Comparison of ENCODE assay signal across 13 cellular contexts in the genomic region with DNA sequence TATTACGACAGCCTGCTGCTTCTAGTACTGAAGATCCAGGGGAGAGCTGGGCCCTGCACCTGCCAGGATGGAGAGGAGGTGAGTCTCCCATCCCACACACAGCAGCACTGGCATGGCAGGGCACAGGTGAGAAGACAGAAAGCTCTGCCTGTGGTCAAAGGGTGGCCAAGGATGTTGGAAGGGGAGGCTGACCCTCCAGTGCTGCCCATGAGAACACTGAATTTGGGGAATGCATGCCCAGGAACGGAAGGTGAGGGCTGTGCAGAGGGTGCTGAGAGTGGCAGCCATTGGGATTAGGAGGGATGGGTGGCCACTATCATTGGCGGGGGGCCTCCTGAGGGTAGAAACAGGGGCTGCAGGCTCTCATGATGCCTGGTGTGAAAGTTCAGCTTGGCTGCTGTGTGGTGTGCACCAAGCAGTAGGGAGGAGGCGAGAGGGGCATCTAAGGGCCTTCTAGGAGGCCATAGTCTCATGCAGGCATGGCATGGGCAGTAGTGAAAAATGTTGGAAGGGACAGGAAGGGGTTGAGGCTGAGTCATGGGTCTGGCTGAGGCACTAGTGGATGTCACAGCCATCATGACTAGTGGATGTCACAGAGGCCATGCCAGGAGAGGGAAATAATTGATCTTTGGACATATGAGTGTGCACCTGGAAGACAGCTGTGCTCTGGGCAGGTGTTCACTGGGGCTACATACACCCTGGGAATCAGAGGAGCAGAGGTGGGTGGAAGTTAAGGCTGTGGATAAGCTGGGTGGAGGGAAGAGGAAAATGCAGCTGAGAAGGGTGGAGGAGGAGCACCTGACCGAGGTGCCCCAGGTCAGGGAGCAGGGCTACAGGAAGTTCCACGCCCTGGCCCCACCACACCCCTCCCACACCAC. TPM values are rescaled to one million over a fixed set of nuclear protein-coding genes. Genes with fewer than 3 reads are reported as not detected.
A peak's percentile ranks its signal among the peaks of the same experiment; 100 is the strongest.
DNase-seq lines count a peak whose midpoint lies in the region; ATAC-seq, FAIRE-seq and TF ChIP-seq lines count a peak whose summit lies in the region.
"Had no signal": no experiment of that assay in that cellular context is flagged by ENCODE, and none has a peak within 500 bp of the region (broad histone marks: within the 10 kb centered on the region; RNA-seq: fewer than 3 reads in every experiment).

No MANE protein-coding gene starts in this region.

- H3K18ac ChIP-seq in H1 (ENCODE audit: extremely low read depth, low read length): no peak overlapping the region

- H3K79me2 ChIP-seq in H1 (ENCODE audit: control insufficient read depth in 1 of 2, insufficient read depth in 2 of 2, low read length in 2 of 2): no peaks in the 10 kb centered on the region
- no peaks in the 10 kb centered on the region for H3K79me2 ChIP-seq in osteoblast (ENCODE audit: insufficient read depth, low read length)
- no peaks in the 10 kb centered on the region for H3K79me2 ChIP-seq in hepatocyte

- POLR2A ChIA-PET in H1 (lab: Charles Lee; ENCODE audit: partially characterized antibody): interaction anchor here (0.7 to 1.8 kb wide), 3 partner anchors 9 to 44 kb away, joined by 3 to 5 read pairs (median 3); no protein-coding TSS in a partner anchor

- H3K4me1 Mint-ChIP-seq in Calu3 (ENCODE audit: low read depth, unreplicated experiment): peaks cover 33% of the 10 kb centered on the region

- H2BK20ac ChIP-seq in H1 (ENCODE audit: low read length): no peak overlapping the region

- no peak overlapping the region for H4K5ac ChIP-seq in H1 (ENCODE audit: insufficient read length, low read depth, low read length)

- intact Hi-C loops in Calu3 (cut with micrococcal nuclease; ENCODE audit: unreplicated experiment): no loop called here

- no peak for ATAC-seq in omental fat pad (ENCODE audit: low FRiP score)
- ATAC-seq in GM21360 (IDR thresholded peaks at IDR 0.05; ENCODE audit: unreplicated experiment): no peak
- ATAC-seq: stimulated activated naive CD8-positive, alpha-beta T cell treated with anti-CD3 and anti-CD28 coated beads, Interleukin-15, Interleukin-2, amounts not matched to agents 100 U/mL and 50 U/mL, for 24 hours had no signal

- no peak overlapping the region for H3K14ac ChIP-seq in H1 (ENCODE audit: insufficient read length)

- peaks cover 9% of the 10 kb centered on the region for H3K36me3 Mint-ChIP-seq in Calu3 (ENCODE audit: insufficient read depth, unreplicated experiment)
- H3K36me3 Mint-ChIP-seq: CD14-positive monocyte had no signal

- no peaks in the 10 kb centered on the region for H3K27me3 Mint-ChIP-seq in Calu3 (ENCODE audit: unreplicated experiment)

- no peak overlapping the region for H3K4me3 ChIP-seq in H1 (ENCODE audit: extremely low read depth in 1 of 4, insufficient read depth in 2 of 4, low read depth in 3 of 4, low read length in 4 of 4)
- no peak overlapping the region for H3K4me3 ChIP-seq in osteoblast (ENCODE audit: insufficient read depth, low read length)
- H3K4me3 ChIP-seq in hepatocyte: no peak overlapping the region

- H2AK5ac ChIP-seq in H1 (ENCODE audit: low read depth, low read length): no peak overlapping the region

- no peaks in the 10 kb centered on the region for H3K9me2 ChIP-seq in hepatocyte (replicated peaks; ENCODE audit: insufficient read depth)

- no peak overlapping the region for H2BK120ac ChIP-seq in H1 (replicated peaks; ENCODE audit: low read depth, low read length)

- no peak for TF ChIP-seq POLR2A in H1 (IDR thresholded peaks at IDR 0.05; ENCODE audit: control extremely low read depth in 1 of 2, low read depth in 2 of 2, low read length in 2 of 2)

- H3K9me3 Mint-ChIP-seq in Calu3 (ENCODE audit: low read depth, unreplicated experiment): no peaks in the 10 kb centered on the region

- H3K9ac ChIP-seq in H1 (replicated peaks in 1 of 4; ENCODE audit: extremely low read depth in 1 of 4, low read depth in 3 of 4, low read length in 3 of 4): no peak overlapping the region

- no peaks in the 10 kb centered on the region for H3K36me3 ChIP-seq in H1 (ENCODE audit: control insufficient read depth in 2 of 4, insufficient read depth in 4 of 4, low read length in 3 of 4)
- no peaks in the 10 kb centered on the region for H3K36me3 ChIP-seq in osteoblast (ENCODE audit: insufficient read depth, low read length)
- no peaks in the 10 kb centered on the region for H3K36me3 ChIP-seq in hepatocyte (replicated peaks; ENCODE audit: insufficient read depth, low read depth)

- no peak overlapping the region for H4K91ac ChIP-seq in H1 (replicated peaks; ENCODE audit: insufficient read length, low read length)

- H2AFZ ChIP-seq in H1 (ENCODE audit: low read length) (no peak overlapping the region), osteoblast (ENCODE audit: low read length) (no peak overlapping the region), hepatocyte (no peak overlapping the region)

- H3K27me3 ChIP-seq in H1 (replicated peaks in 1 of 4; ENCODE audit: control insufficient read depth in 3 of 4, extremely low read depth in 1 of 4, insufficient read depth in 3 of 4, low read length in 3 of 4): peaks cover 0 to 7% (median 2%) of the 10 kb centered on the region in 4 experiments; a peak in 3 of 7 replicates
- no peaks in the 10 kb centered on the region for H3K27me3 ChIP-seq in osteoblast (ENCODE audit: insufficient read depth, low read length)
- no peaks in the 10 kb centered on the region for H3K27me3 ChIP-seq in hepatocyte

- no peak overlapping the region for H3K4me2 ChIP-seq in H1 (ENCODE audit: insufficient read depth in 1 of 2, low read depth in 2 of 2, low read length in 2 of 2)
- H3K4me2 ChIP-seq in osteoblast (ENCODE audit: insufficient read depth, low read length): no peak overlapping the region
- no peak overlapping the region for H3K4me2 ChIP-seq in hepatocyte

- H2BK5ac ChIP-seq in H1 (ENCODE audit: low read depth, low read length): no peak overlapping the region

- no peak for TF ChIP-seq RAD21 in H1 (IDR thresholded peaks at IDR 0.05 in 1 of 2, conservative IDR thresholded peaks at IDR 0.05 in 1 of 2; ENCODE audit: low read depth in 2 of 2, low read length in 2 of 2)

- H4K20me1 ChIP-seq in H1 (replicated peaks in 1 of 2; ENCODE audit: control insufficient read depth in 1 of 2, insufficient read depth in 2 of 2, low read length in 2 of 2): no peaks in the 10 kb centered on the region
- H4K20me1 ChIP-seq in osteoblast (ENCODE audit: insufficient read depth, low read length): no peaks in the 10 kb centered on the region
- no peaks in the 10 kb centered on the region for H4K20me1 ChIP-seq in hepatocyte (ENCODE audit: insufficient read depth, poor library complexity, severe bottlenecking)

- H4K8ac ChIP-seq in H1 (ENCODE audit: extremely low read depth, insufficient read depth, low read length): no peak overlapping the region; the same call in 1 of the 2 replicates

- 0 out of 2 replicates have a peak overlapping the region, but pooled peaks have one; percentile 17 for H2BK12ac ChIP-seq in H1 (ENCODE audit: low read depth, low read length)

- DNase-seq in Calu3 (no peak), LHCN-M2 (ENCODE audit: low read depth) (peak; percentile 40), H1 (ENCODE audit: low read depth in 1 of 2, low spot score in 2 of 2) (no peak), osteoblast (ENCODE audit: insufficient read length, low spot score, missing footprints) (peak; percentile 62), omental fat pad (ENCODE audit: low spot score) (no peak), hepatocyte (ENCODE audit: low spot score) (no peak)
- DNase-seq in stimulated activated naive CD4-positive, alpha-beta T cell (lab: John Stamatoyannopoulos, UW): no peak
- DNase-seq: NCI-H524 treated with DMSO at 0.1 percent for 48 hours; stimulated activated CD4-positive, alpha-beta T cell treated with anti-CD3 and anti-CD28 coated beads, Interleukin-4, amount 100 ng/mL, for 4 hours; stimulated activated naive CD8-positive, alpha-beta T cell treated with anti-CD3 and anti-CD28 coated beads, Interleukin-15, Interleukin-2, amounts not matched to agents 100 U/mL and 50 U/mL, for 24 hours had no signal

- CTCF ChIA-PET in Calu3 (lab: Charles Lee) (no interaction called here), H1 (lab: Charles Lee; ENCODE audit: partially characterized antibody) (interaction anchor here (1.0 to 3.9 kb wide), 2 partner anchors 23 to 50 kb away, joined by 3 to 18 read pairs; no protein-coding TSS in a partner anchor)

- peaks cover 6% of the 10 kb centered on the region; the same call in 1 of the 2 replicates for H3K23me2 ChIP-seq in H1 (ENCODE audit: low read depth, low read length)

- FAIRE-seq in H1 (lab: Jason Lieb, UNC): no peak

- no peak overlapping the region for H3K4me3 Mint-ChIP-seq in Calu3 (ENCODE audit: low read depth, unreplicated experiment)
- H3K4me3 Mint-ChIP-seq: CD14-positive monocyte had no signal

- 88% methylated on average over 6 of the region's 6 CpGs; no CpG with 5 or more reads in 1 of the 2 experiments for WGBS in H1 (ENCODE audit: extremely low coverage in 1 of 2, insufficient coverage in 1 of 2, insufficient read length in 1 of 2, insufficient replicate concordance in 2 of 2, low coverage in 1 of 2, low lambda C conversion rate in 2 of 2, missing lambda C conversion rate in 1 of 2), 2 experiments
- WGBS in hepatocyte (ENCODE audit: low lambda C conversion rate, missing lambda C conversion rate): 90% methylated on average over 6 of the region's 6 CpGs

- no TSS peak for BruUV-seq in Calu3 (replicated peaks; lab: Mats Ljungman, UMichigan)

- no peaks in the 10 kb centered on the region for H3K9me3 ChIP-seq in H1 (ENCODE audit: insufficient read depth in 2 of 2, low read depth in 1 of 2, low read length in 1 of 2)
- no peaks in the 10 kb centered on the region for H3K9me3 ChIP-seq in osteoblast (ENCODE audit: low read depth, low read length)
- no peaks in the 10 kb centered on the region for H3K9me3 ChIP-seq in hepatocyte (ENCODE audit: low read depth)

- H3K79me1 ChIP-seq in H1 (ENCODE audit: low read depth, low read length): no peaks in the 10 kb centered on the region

- no peak overlapping the region for H3K4ac ChIP-seq in H1 (replicated peaks; ENCODE audit: insufficient read length, low read depth, low read length)

- H3K56ac ChIP-seq in H1 (replicated peaks; ENCODE audit: insufficient read length, low read depth, low read length): no peak overlapping the region

- H3K23ac ChIP-seq in H1 (ENCODE audit: insufficient read length): no peak overlapping the region

- no peak overlapping the region for H2BK15ac ChIP-seq in H1 (ENCODE audit: low read length)

- H3K4me1 ChIP-seq in H1 (replicated peaks in 1 of 4; ENCODE audit: control insufficient read depth in 3 of 4, insufficient read depth in 4 of 4, low read length in 3 of 4): peaks cover 0 to 10% (median 0%) of the 10 kb centered on the region in 4 experiments; a peak in 2 of 7 replicates
- peaks cover 51% of the 10 kb centered on the region for H3K4me1 ChIP-seq in osteoblast (ENCODE audit: insufficient read depth, low read length)
- H3K4me1 ChIP-seq in hepatocyte (ENCODE audit: insufficient read depth): peaks cover 11% of the 10 kb centered on the region

- H3K27ac ChIP-seq in H1 (ENCODE audit: low read depth, low read length): no peak overlapping the region
- H3K27ac ChIP-seq in osteoblast (ENCODE audit: low read depth, low read length): no peak overlapping the region
- no peak overlapping the region for H3K27ac ChIP-seq in hepatocyte

- TF ChIP-seq CTCF in Calu3 (IDR thresholded peaks at IDR 0.05; ENCODE audit: unreplicated experiment) (no peak), H1 (IDR thresholded peaks at IDR 0.05; ENCODE audit: control extremely low read depth in 1 of 3, insufficient read depth in 1 of 3, low read depth in 1 of 3, low read length in 3 of 3) (no peak), osteoblast (IDR thresholded peaks at IDR 0.05; ENCODE audit: extremely low read depth, low read depth, low read length) (no peak), omental fat pad (IDR thresholded peaks at IDR 0.05) (no peak), hepatocyte (IDR thresholded peaks at IDR 0.05; ENCODE audit: poor library complexity) (no peak)

- H3K27ac Mint-ChIP-seq in Calu3 (ENCODE audit: unreplicated experiment): peak overlapping the region; percentile 5

- TF ChIP-seq EP300 in H1 (IDR thresholded peaks at IDR 0.05; ENCODE audit: borderline replicate concordance in 1 of 2, low read depth in 2 of 2, low read length in 2 of 2): no peak

RNA-seq across cellular contexts. Expression of gene LRRC74B, which starts 2.5 kb away (rescaled TPM):
- total RNA-seq in Calu3 (2022): not detected in 2 replicates
- total RNA-seq in LHCN-M2 (2014; rRNA removed): 0.11 and 0.13 TPM in 2 replicates
- 0.07 TPM for polyA plus RNA-seq in LHCN-M2 (2012)
- not detected in 2 replicates for total RNA-seq in H1 (2021; fragmentation: NEBNext Ultra II Directional; extraction: Animal tissue kit (Norgen Biotek cat#: 25700))
- 0.03 TPM in 1 of 2 replicates, not detected in the other for polyA plus RNA-seq in H1 (2011; rRNA removed)
- polyA plus RNA-seq in H1 (2011; cell fraction: cytosol; rRNA removed): 0.05 TPM
- polyA plus RNA-seq in H1 (2011; cell fraction: nucleus; rRNA removed): 0.03 TPM
- polyA plus RNA-seq in H1 (2012, experiment 1 of 2): not detected in 4 replicates
- not detected for polyA plus RNA-seq in H1 (2012, experiment 2 of 2)
- polyA plus RNA-seq in H1 (2013, experiment 1 of 2): under 0.01 TPM
- polyA plus RNA-seq in H1 (2013, experiment 2 of 2): not detected
- 0.10 TPM in 1 of 2 replicates, not detected in the other for polyA minus RNA-seq in H1 (2011; rRNA and poly(A)+ RNA removed)
- not detected for polyA minus RNA-seq in H1 (2011; cell fraction: cytosol; rRNA and poly(A)+ RNA removed)
- polyA minus RNA-seq in H1 (2011; cell fraction: nucleus; rRNA and poly(A)+ RNA removed): not detected
- total RNA-seq in osteoblast: under 0.01 TPM in 1 of 2 replicates, not detected in the other
- not detected for total RNA-seq in omental fat pad
- total RNA-seq in hepatocyte: 0.20 TPM in 1 of 2 replicates, not detected in the other
- polyA plus RNA-seq in hepatocyte: 0.51 and 0.52 TPM in 2 replicates
- total RNA-seq: fibroblast of lung had no signal
- polyA plus RNA-seq: CD14-positive monocyte, fibroblast of lung had no signal

RNA-seq across cellular contexts. Expression of gene SLC7A4, which starts 10.9 kb away (rescaled TPM):
- total RNA-seq in Calu3 (2022): 0.14 TPM in 1 of 2 replicates, not detected in the other
- total RNA-seq in LHCN-M2 (2014; rRNA removed): 0.06 and 0.40 TPM in 2 replicates
- 0.11 TPM for polyA plus RNA-seq in LHCN-M2 (2012)
- 0.27 TPM in 1 of 2 replicates, not detected in the other for total RNA-seq in H1 (2021; fragmentation: NEBNext Ultra II Directional; extraction: Animal tissue kit (Norgen Biotek cat#: 25700))
- polyA plus RNA-seq in H1 (2011; rRNA removed): 0.88 and 0.92 TPM in 2 replicates
- 0.25 TPM for polyA plus RNA-seq in H1 (2011; cell fraction: cytosol; rRNA removed)
- 0.40 TPM for polyA plus RNA-seq in H1 (2011; cell fraction: nucleus; rRNA removed)
- polyA plus RNA-seq in H1 (2012, experiment 1 of 2): 0.15 to 0.61 TPM (median 0.48 TPM) in 4 replicates
- 0.38 TPM for polyA plus RNA-seq in H1 (2012, experiment 2 of 2)
- 0.41 TPM for polyA plus RNA-seq in H1 (2013, experiment 1 of 2)
- polyA plus RNA-seq in H1 (2013, experiment 2 of 2): 0.39 TPM
- 0.32 and 0.66 TPM in 2 replicates for polyA minus RNA-seq in H1 (2011; rRNA and poly(A)+ RNA removed)
- polyA minus RNA-seq in H1 (2011; cell fraction: cytosol; rRNA and poly(A)+ RNA removed): not detected
- 1.2 TPM for polyA minus RNA-seq in H1 (2011; cell fraction: nucleus; rRNA and poly(A)+ RNA removed)
- under 0.01 and 0.36 TPM in 2 replicates for total RNA-seq in osteoblast
- total RNA-seq in omental fat pad: 10 to 100 TPM in 1 of 4 donors, 1 to 10 TPM in 3; 2.2 to 13.0 (median 5.8) TPM
- 89.9 and 140 TPM in 2 replicates for total RNA-seq in hepatocyte
- polyA plus RNA-seq in hepatocyte: 494 and 496 TPM in 2 replicates
- polyA plus RNA-seq: CD14-positive monocyte had no signal

RNA-seq across cellular contexts. Expression of gene P2RX6, which starts 28.3 kb away (rescaled TPM):
- total RNA-seq in Calu3 (2022) (0.26 and 0.42 TPM in 2 replicates), LHCN-M2 (2014; rRNA removed) (51.2 and 63.5 TPM in 2 replicates), osteoblast (3.2 and 5.1 TPM in 2 replicates), omental fat pad (1 to 10 TPM in 2 of 4 donors, not detected in 2; 1.0 to 1.9 TPM), hepatocyte (3.3 and 14.4 TPM in 2 replicates)
- polyA plus RNA-seq in LHCN-M2 (2012): 22.5 TPM
- not detected in 2 replicates for total RNA-seq in H1 (2021; fragmentation: NEBNext Ultra II Directional; extraction: Animal tissue kit (Norgen Biotek cat#: 25700))
- polyA plus RNA-seq in H1 (2011; rRNA removed) (0.09 and 0.16 TPM in 2 replicates), hepatocyte (8.0 and 12.9 TPM in 2 replicates)
- polyA plus RNA-seq in H1 (2011; cell fraction: cytosol; rRNA removed): 0.23 TPM
- polyA plus RNA-seq in H1 (2011; cell fraction: nucleus; rRNA removed): 1.5 TPM
- 0.11 to 0.25 TPM (median 0.20 TPM) in 4 replicates for polyA plus RNA-seq in H1 (2012, experiment 1 of 2)
- polyA plus RNA-seq in H1 (2012, experiment 2 of 2): 0.05 TPM
- 0.10 TPM for polyA plus RNA-seq in H1 (2013, experiment 1 of 2)
- polyA plus RNA-seq in H1 (2013, experiment 2 of 2): 0.09 TPM
- polyA minus RNA-seq in H1 (2011; rRNA and poly(A)+ RNA removed): 0.19 and 0.49 TPM in 2 replicates
- polyA minus RNA-seq in H1 (2011; cell fraction: cytosol; rRNA and poly(A)+ RNA removed): not detected
- polyA minus RNA-seq in H1 (2011; cell fraction: nucleus; rRNA and poly(A)+ RNA removed): not detected
- polyA plus RNA-seq: CD14-positive monocyte had no signal

RNA-seq across cellular contexts. Expression of gene THAP7, which starts 41.3 kb away (rescaled TPM):
- total RNA-seq in Calu3 (2022) (24.5 and 25.3 TPM in 2 replicates), LHCN-M2 (2014; rRNA removed) (73.7 and 79.7 TPM in 2 replicates), osteoblast (23.9 and 24.2 TPM in 2 replicates), omental fat pad (10 to 100 TPM; 27.4 to 34.2 (median 32.8) TPM), hepatocyte (26.2 and 38.4 TPM in 2 replicates)
- polyA plus RNA-seq in LHCN-M2 (2012): 32.5 TPM
- total RNA-seq in H1 (2021; fragmentation: NEBNext Ultra II Directional; extraction: Animal tissue kit (Norgen Biotek cat#: 25700)): 16.2 and 16.9 TPM in 2 replicates
- polyA plus RNA-seq in H1 (2011; rRNA removed) (32.5 and 40.1 TPM in 2 replicates), hepatocyte (40.5 and 41.2 TPM in 2 replicates)
- polyA plus RNA-seq in H1 (2011; cell fraction: cytosol; rRNA removed): 32.0 TPM
- polyA plus RNA-seq in H1 (2011; cell fraction: nucleus; rRNA removed): 35.8 TPM
- 8.4 to 24.4 TPM (median 15.6 TPM) in 4 replicates for polyA plus RNA-seq in H1 (2012, experiment 1 of 2)
- 16.3 TPM for polyA plus RNA-seq in H1 (2012, experiment 2 of 2)
- 21.9 TPM for polyA plus RNA-seq in H1 (2013, experiment 1 of 2)
- 20.4 TPM for polyA plus RNA-seq in H1 (2013, experiment 2 of 2)
- 11.5 and 14.1 TPM in 2 replicates for polyA minus RNA-seq in H1 (2011; rRNA and poly(A)+ RNA removed)
- polyA minus RNA-seq in H1 (2011; cell fraction: cytosol; rRNA and poly(A)+ RNA removed): 8.6 TPM
- polyA minus RNA-seq in H1 (2011; cell fraction: nucleus; rRNA and poly(A)+ RNA removed): 40.2 TPM

Comparison
In these comparisons a context has a peak if more than half of its experiments do, and no peak if none do; other contexts are left out.
1. DNase-seq: peak in LHCN-M2 (single experiment) and osteoblast (single experiment); none in Calu3 (single experiment), H1 (0 of 2), omental fat pad (single experiment), hepatocyte (single experiment) and stimulated activated naive CD4-positive, alpha-beta T cell (0 of 6).